1 cellular context compared by ENCODE assay signal in the genomic region with DNA sequence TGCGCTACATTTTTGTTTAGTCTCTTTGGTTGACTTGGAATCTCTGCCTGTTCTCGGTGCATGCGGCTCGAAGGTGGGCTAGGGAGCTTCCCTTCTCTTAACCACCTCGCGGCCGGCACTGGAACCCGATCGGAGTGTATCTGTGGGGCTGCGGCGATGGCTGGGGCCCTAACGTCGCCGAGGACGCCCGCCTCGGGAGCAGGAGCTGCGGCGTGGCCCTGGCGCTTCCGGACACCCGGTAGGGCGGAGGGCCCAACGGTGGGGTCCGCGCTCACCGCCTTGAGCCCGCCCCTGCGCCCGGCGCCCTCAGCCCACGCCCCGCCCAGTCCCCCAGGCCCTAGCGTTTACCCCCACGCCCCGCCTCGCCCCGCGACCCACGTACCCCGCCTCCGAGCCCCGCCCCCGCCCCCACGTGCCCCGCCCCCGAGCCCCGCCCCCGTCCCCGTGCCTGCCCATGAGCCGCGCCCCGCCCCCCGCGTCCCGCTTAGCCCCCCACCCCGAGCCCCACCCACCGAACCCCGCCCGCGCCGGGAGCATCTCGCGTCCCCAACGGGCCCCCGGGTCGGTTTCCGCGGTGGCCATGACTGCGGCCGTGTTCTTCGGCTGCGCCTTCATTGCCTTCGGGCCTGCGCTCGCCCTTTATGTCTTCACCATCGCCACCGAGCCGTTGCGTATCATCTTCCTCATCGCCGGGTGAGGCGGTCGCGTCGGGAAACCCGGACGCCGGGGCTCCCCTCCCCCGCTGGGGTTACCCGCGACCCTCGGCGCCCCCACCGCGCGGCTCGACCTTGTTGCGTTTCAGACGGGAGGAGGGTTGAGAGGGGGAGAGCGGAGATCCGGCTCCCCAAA.
TF ChIP-seq lines count a peak whose summit lies in the region.

Gene APH1B, plus strand, starts transcription at position 562 of the 849 bp plus-strand sequence. Its CDS starts 19 bp downstream, at position 581.

TF ChIP-seq in HEK293, 187 proteins besides CTCF, POLR2A, EP300 and RAD21 (continued from another document and continues in another):
- TF ChIP-seq PRDM10 (tag by site-specific recombination; IDR thresholded peaks at IDR 0.05) (no peak), ZNF670 (tag by site-specific recombination; IDR thresholded peaks at IDR 0.05; ENCODE audit: low read depth) (no peak), ZNF26 (tag by site-specific recombination; IDR thresholded peaks at IDR 0.05) (no peak), ZNF777 (tag by site-specific recombination; IDR thresholded peaks at IDR 0.05; ENCODE audit: borderline replicate concordance) (peak; percentile 72; the same call in 1 of the 2 replicates), ZNF394 (tag by site-specific recombination; IDR thresholded peaks at IDR 0.05; ENCODE audit: borderline replicate concordance) (no peak), ZNF623 (tag by site-specific recombination; IDR thresholded peaks at IDR 0.05) (no peak), KLF7 (tag by site-specific recombination; IDR thresholded peaks at IDR 0.05; ENCODE audit: borderline replicate concordance) (peak; percentile 52; the same call in 1 of the 2 replicates), ZNF530 (tag by site-specific recombination; IDR thresholded peaks at IDR 0.05; ENCODE audit: low read depth) (no peak), ZNF19 (tag by site-specific recombination; IDR thresholded peaks at IDR 0.05; ENCODE audit: low read depth) (no peak), ZNF510 (tag by site-specific recombination; IDR thresholded peaks at IDR 0.05; ENCODE audit: insufficient replicate concordance) (no peak), ZNF132 (tag by site-specific recombination; IDR thresholded peaks at IDR 0.05; ENCODE audit: borderline replicate concordance) (no peak), ZNF677 (tag by site-specific recombination; IDR thresholded peaks at IDR 0.05) (no peak), ZNF785 (tag by site-specific recombination; IDR thresholded peaks at IDR 0.05) (no peak), GLIS1 (tag by site-specific recombination; IDR thresholded peaks at IDR 0.05) (peak; percentile 5), ZNF169 (tag by site-specific recombination; IDR thresholded peaks at IDR 0.05) (no peak), ZNF146 (tag by site-specific recombination; IDR thresholded peaks at IDR 0.05) (no peak), KLF9 (tag by site-specific recombination; IDR thresholded peaks at IDR 0.05; ENCODE audit: low read depth) (no peak), ZNF660 (tag by site-specific recombination; IDR thresholded peaks at IDR 0.05) (peak; percentile 21; the same call in 1 of the 2 replicates), ZNF571 (tag by site-specific recombination; IDR thresholded peaks at IDR 0.05) (no peak), ZNF16 (tag by site-specific recombination; IDR thresholded peaks at IDR 0.05; ENCODE audit: low read depth) (no peak), SALL2 (tag by site-specific recombination; IDR thresholded peaks at IDR 0.05; ENCODE audit: borderline replicate concordance) (no peak), REPIN1 (tag by site-specific recombination; IDR thresholded peaks at IDR 0.05; ENCODE audit: low read depth) (no peak), REST (tag by site-specific recombination; IDR thresholded peaks at IDR 0.05) (no peak), ZBTB6 (tag by site-specific recombination; IDR thresholded peaks at IDR 0.05) (no peak), ZSCAN23 (tag by site-specific recombination; IDR thresholded peaks at IDR 0.05) (no peak), ZNF596 (tag by site-specific recombination; IDR thresholded peaks at IDR 0.05) (no peak)
- TF ChIP-seq, protein P1, sequence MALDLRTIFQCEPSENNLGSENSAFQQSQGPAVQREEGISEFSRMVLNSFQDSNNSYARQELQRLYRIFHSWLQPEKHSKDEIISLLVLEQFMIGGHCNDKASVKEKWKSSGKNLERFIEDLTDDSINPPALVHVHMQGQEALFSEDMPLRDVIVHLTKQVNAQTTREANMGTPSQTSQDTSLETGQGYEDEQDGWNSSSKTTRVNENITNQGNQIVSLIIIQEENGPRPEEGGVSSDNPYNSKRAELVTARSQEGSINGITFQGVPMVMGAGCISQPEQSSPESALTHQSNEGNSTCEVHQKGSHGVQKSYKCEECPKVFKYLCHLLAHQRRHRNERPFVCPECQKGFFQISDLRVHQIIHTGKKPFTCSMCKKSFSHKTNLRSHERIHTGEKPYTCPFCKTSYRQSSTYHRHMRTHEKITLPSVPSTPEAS (tag by site-specific recombination; IDR thresholded peaks at IDR 0.05): no peak
- TF ChIP-seq, protein P2, sequence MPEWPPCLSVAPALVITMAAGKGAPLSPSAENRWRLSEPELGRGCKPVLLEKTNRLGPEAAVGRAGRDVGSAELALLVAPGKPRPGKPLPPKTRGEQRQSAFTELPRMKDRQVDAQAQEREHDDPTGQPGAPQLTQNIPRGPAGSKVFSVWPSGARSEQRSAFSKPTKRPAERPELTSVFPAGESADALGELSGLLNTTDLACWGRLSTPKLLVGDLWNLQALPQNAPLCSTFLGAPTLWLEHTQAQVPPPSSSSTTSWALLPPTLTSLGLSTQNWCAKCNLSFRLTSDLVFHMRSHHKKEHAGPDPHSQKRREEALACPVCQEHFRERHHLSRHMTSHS (tag by site-specific recombination; IDR thresholded peaks at IDR 0.05): no peak
- TF ChIP-seq, protein P3, sequence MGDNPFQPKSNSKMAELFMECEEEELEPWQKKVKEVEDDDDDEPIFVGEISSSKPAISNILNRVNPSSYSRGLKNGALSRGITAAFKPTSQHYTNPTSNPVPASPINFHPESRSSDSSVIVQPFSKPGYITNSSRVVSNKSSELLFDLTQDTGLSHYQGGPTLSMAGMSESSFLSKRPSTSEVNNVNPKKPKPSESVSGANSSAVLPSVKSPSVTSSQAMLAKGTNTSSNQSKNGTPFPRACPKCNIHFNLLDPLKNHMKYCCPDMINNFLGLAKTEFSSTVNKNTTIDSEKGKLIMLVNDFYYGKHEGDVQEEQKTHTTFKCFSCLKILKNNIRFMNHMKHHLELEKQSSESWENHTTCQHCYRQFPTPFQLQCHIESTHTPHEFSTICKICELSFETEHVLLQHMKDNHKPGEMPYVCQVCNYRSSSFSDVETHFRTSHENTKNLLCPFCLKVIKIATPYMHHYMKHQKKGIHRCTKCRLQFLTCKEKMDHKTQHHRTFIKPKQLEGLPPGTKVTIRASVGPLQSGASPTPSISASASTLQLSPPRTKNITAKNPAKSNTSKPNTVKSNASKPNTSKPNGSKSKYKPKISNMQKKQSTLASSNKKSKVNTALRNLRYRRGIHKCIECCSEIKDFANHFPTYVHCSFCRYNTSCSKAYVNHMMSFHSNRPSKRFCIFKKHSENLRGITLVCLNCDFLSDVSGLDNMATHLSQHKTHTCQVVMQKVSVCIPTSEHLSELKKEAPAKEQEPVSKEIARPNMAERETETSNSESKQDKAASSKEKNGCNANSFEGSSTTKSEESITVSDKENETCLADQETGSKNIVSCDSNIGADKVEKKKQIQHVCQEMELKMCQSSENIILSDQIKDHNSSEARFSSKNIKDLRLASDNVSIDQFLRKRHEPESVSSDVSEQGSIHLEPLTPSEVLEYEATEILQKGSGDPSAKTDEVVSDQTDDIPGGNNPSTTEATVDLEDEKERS (tag by site-specific recombination; IDR thresholded peaks at IDR 0.05): no peak
- TF ChIP-seq, protein P4, sequence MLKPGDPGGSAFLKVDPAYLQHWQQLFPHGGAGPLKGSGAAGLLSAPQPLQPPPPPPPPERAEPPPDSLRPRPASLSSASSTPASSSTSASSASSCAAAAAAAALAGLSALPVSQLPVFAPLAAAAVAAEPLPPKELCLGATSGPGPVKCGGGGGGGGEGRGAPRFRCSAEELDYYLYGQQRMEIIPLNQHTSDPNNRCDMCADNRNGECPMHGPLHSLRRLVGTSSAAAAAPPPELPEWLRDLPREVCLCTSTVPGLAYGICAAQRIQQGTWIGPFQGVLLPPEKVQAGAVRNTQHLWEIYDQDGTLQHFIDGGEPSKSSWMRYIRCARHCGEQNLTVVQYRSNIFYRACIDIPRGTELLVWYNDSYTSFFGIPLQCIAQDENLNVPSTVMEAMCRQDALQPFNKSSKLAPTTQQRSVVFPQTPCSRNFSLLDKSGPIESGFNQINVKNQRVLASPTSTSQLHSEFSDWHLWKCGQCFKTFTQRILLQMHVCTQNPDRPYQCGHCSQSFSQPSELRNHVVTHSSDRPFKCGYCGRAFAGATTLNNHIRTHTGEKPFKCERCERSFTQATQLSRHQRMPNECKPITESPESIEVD (tag by site-specific recombination; IDR thresholded peaks at IDR 0.05): no peak
